In the genomic region with DNA sequence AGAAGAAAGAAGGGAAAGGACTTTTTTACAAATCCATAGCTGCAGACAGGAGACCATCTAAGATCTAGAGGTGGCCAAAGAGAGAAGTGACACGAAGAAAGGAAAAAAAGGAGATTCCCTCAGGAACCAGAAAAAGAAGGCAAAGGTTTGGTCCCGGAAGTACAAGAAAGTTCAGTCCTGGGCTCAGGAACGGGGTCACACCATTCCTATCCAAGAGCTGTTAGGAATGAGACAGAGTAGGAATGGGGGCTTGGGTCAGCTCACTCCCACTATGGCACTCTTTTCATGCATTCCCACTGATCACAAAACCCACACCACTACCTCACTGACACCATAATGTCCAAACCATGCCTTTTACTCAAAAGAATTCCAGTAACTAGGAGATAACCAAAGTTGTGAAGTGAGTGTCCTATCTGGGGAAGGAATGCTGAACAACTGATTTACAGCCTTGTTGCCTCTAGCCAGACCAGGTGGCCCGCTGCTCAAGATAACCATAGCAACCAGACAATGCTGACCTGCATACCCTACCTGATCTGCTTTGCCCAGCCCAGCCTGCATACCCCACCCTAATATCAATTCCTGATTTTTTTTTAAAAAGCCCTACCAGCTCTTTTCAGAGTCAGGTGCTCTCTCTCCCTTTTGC, we compare ENCODE assay signal across 1 cellular context.
TF ChIP-seq lines count a peak whose summit lies in the region.

No MANE protein-coding gene starts in this region.

TF ChIP-seq in GM23338, 12 proteins besides CTCF, POLR2A, EP300 and RAD21 (continued from another document):
- TF ChIP-seq, protein P1, sequence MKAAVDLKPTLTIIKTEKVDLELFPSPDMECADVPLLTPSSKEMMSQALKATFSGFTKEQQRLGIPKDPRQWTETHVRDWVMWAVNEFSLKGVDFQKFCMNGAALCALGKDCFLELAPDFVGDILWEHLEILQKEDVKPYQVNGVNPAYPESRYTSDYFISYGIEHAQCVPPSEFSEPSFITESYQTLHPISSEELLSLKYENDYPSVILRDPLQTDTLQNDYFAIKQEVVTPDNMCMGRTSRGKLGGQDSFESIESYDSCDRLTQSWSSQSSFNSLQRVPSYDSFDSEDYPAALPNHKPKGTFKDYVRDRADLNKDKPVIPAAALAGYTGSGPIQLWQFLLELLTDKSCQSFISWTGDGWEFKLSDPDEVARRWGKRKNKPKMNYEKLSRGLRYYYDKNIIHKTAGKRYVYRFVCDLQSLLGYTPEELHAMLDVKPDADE (IDR thresholded peaks at IDR 0.05): no peak
TF ChIP-seq in GM23338: peak in this region for 0.
